In the genomic region with DNA sequence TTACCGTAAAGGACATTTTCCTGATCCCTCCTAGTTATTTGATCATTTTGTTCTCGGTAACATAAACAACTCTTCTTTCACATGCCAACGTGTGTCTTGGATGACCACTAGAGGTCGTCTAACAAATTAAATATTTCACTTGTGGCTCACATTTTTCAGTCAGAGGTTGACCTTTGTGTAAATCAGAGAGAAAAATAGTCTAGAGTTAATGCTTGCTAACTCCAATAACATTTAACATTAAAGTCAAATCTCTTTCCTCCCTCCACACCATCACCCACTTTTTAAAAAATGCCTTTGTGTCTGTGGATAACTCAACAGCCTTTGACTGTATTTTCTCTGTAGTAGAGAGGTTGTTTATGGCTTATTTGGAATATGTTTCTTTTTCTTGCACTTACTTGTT, we compare ENCODE assay signal across 8 cellular contexts.
A peak's percentile ranks its signal among the peaks of the same experiment; 100 is the strongest.
DNase-seq lines count a peak whose midpoint lies in the region; ATAC-seq, FAIRE-seq and TF ChIP-seq lines count a peak whose summit lies in the region.

No MANE protein-coding gene starts in this region.

- no peaks in the 10 kb centered on the region for H3K4me1 ChIP-seq in RWPE2 (ENCODE audit: insufficient read depth, poor library complexity, severe bottlenecking)

- H3K4me3 Mint-ChIP-seq in neural crest cell = no peak overlapping the region

- peak; percentile 65 for ATAC-seq in GM19397 (IDR thresholded peaks at IDR 0.05; ENCODE audit: unreplicated experiment)
- peak; percentile 68 for ATAC-seq in RWPE2 (ENCODE audit: low read depth)

- H3K4me1 Mint-ChIP-seq in neural crest cell = peaks cover 8% of the 10 kb centered on the region

- H3K4me3 ChIP-seq in RWPE2 (ENCODE audit: severe bottlenecking) (no peak overlapping the region), epithelial cell of proximal tubule (ENCODE audit: low read depth, low read length) (no peak overlapping the region)

- H3K9me3 ChIP-seq in RWPE2 (ENCODE audit: severe bottlenecking) = no peaks in the 10 kb centered on the region

- no peak overlapping the region for H3K27ac ChIP-seq in RWPE2 (ENCODE audit: poor library complexity, severe bottlenecking)

- DNase-seq in D721Med (ENCODE audit: insufficient read length, low spot score) (no peak), HS-27A (ENCODE audit: low read depth) (peak; percentile 20), RWPE2 (ENCODE audit: low spot score) (no peak), epithelial cell of proximal tubule (ENCODE audit: low read depth) (no peak), neural crest cell (ENCODE audit: low read depth, low spot score) (no peak), GF-D8 (lab: John Stamatoyannopoulos, UW) (no peak)
- DNase-seq in stimulated activated CD4-positive, alpha-beta T cell treated with anti-CD3 and anti-CD28 coated beads, Interleukin-15, amount 100 ng/mL, for 24 hours = no peak

- H3K36me3 Mint-ChIP-seq in neural crest cell (ENCODE audit: low read depth) = no peaks in the 10 kb centered on the region

- H3K27me3 ChIP-seq in RWPE2 (ENCODE audit: insufficient read depth, poor library complexity, severe bottlenecking) = no peaks in the 10 kb centered on the region

- peak; percentile 98 for FAIRE-seq in D721Med (lab: Jason Lieb, UNC)

- no peak overlapping the region for H3K27ac Mint-ChIP-seq in neural crest cell (ENCODE audit: unreplicated experiment)

- H3K36me3 ChIP-seq in RWPE2 (ENCODE audit: low read depth) = no peaks in the 10 kb centered on the region

- H3K9me3 Mint-ChIP-seq in neural crest cell = no peaks in the 10 kb centered on the region

- no peaks in the 10 kb centered on the region for H3K27me3 Mint-ChIP-seq in neural crest cell (ENCODE audit: low read depth)

- TF ChIP-seq CTCF in D721Med (IDR thresholded peaks at IDR 0.05; ENCODE audit: insufficient read depth, missing control alignments) (peak; percentile 93), RWPE2 (IDR thresholded peaks at IDR 0.05; ENCODE audit: poor library complexity, severe bottlenecking) (peak; percentile 90), epithelial cell of proximal tubule (conservative IDR thresholded peaks at IDR 0.05; ENCODE audit: low read depth, low read length) (peak; percentile 76), neural crest cell (conservative IDR thresholded peaks at IDR 0.05) (peak; percentile 81)
